ENCODE assay signal across 15 cellular contexts in genomic region chr1:187985897-187986654, GRCh38.
DNase-seq lines count a peak whose midpoint lies in the region; ATAC-seq lines count a peak whose summit lies in the region.
"Had no signal": no experiment of that assay in that cellular context is flagged by ENCODE, and none has a peak within 500 bp of the region (broad histone marks: within the 10 kb centered on the region; RNA-seq: fewer than 3 reads in every experiment).

No MANE protein-coding gene starts in this region.

- H3K9me3 Mint-ChIP-seq in activated CD4-positive, alpha-beta memory T cell treated with anti-CD3 and anti-CD28 coated beads, Interleukin-2, amount 10 ng/mL, durations not matched to agents 7 days and 5 days: peaks cover 8% of the 10 kb centered on the region

- H3K36me3 Mint-ChIP-seq in activated CD4-positive, alpha-beta memory T cell treated with anti-CD3 and anti-CD28 coated beads, Interleukin-2, amount 10 ng/mL, durations not matched to agents 7 days and 5 days (ENCODE audit: low read depth): no peaks in the 10 kb centered on the region
- H3K36me3 Mint-ChIP-seq: naive thymus-derived CD8-positive, alpha-beta T cell had no signal

- ATAC-seq in GM19324 (IDR thresholded peaks at IDR 0.05; ENCODE audit: low FRiP score, unreplicated experiment): peak; percentile 49
- ATAC-seq in HG02763 (IDR thresholded peaks at IDR 0.05; ENCODE audit: unreplicated experiment): peak; percentile 61
- ATAC-seq in HG03521 (IDR thresholded peaks at IDR 0.05; ENCODE audit: unreplicated experiment): peak; percentile 59
- ATAC-seq: naive thymus-derived CD8-positive, alpha-beta T cell had no signal

- no peak overlapping the region for H3K4me3 Mint-ChIP-seq in activated CD4-positive, alpha-beta memory T cell treated with anti-CD3 and anti-CD28 coated beads, Interleukin-2, amount 10 ng/mL, durations not matched to agents 7 days and 5 days
- H3K4me3 Mint-ChIP-seq: naive thymus-derived CD8-positive, alpha-beta T cell had no signal

- POLR2A ChIA-PET in activated CD4-positive, alpha-beta memory T cell treated with anti-CD3 and anti-CD28 coated beads, Interleukin-2, amount 10 ng/mL, durations not matched to agents 7 days and 5 days (lab: Charles Lee): no interaction called here

- H3K27me3 Mint-ChIP-seq in activated CD4-positive, alpha-beta memory T cell treated with anti-CD3 and anti-CD28 coated beads, Interleukin-2, amount 10 ng/mL, durations not matched to agents 7 days and 5 days: no peaks in the 10 kb centered on the region
- H3K27me3 Mint-ChIP-seq: naive thymus-derived CD8-positive, alpha-beta T cell had no signal

- H3K27ac Mint-ChIP-seq in activated CD4-positive, alpha-beta memory T cell treated with anti-CD3 and anti-CD28 coated beads, Interleukin-2, amount 10 ng/mL, durations not matched to agents 7 days and 5 days: no peak overlapping the region
- H3K27ac Mint-ChIP-seq: naive thymus-derived CD8-positive, alpha-beta T cell had no signal

- CTCF ChIA-PET in activated CD4-positive, alpha-beta memory T cell treated with anti-CD3 and anti-CD28 coated beads, Interleukin-2, amount 10 ng/mL, durations not matched to agents 7 days and 5 days (lab: Charles Lee): no interaction called here

- DNase-seq in renal cortical epithelial cell (ENCODE audit: low read depth) (peak; percentile 71), NOMO-1 (lab: John Stamatoyannopoulos, UW; ENCODE audit: unreplicated experiment in 2 of 2) (no peak), GOT3 (lab: John Stamatoyannopoulos, UW) (no peak), SHP77 treated with DMSO at 0.1 percent for 48 hours (lab: John Stamatoyannopoulos, UW) (no peak)
- no peak for DNase-seq in activated CD4-positive, alpha-beta memory T cell treated with anti-CD3 and anti-CD28 coated beads, Interleukin-2, amount 10 ng/mL, durations not matched to agents 7 days and 5 days
- DNase-seq: caudate nucleus; hypothalamus; naive thymus-derived CD8-positive, alpha-beta T cell; NCI-H1092 treated with DMSO at 0.1 percent for 48 hours; PC-9; stimulated activated CD4-positive, alpha-beta T cell treated with anti-CD3 and anti-CD28 coated beads, Interleukin-1b, Interleukin-23, amount 100 ng/mL, for 48 hours; testis had no signal

- H3K4me1 Mint-ChIP-seq in activated CD4-positive, alpha-beta memory T cell treated with anti-CD3 and anti-CD28 coated beads, Interleukin-2, amount 10 ng/mL, durations not matched to agents 7 days and 5 days: no peaks in the 10 kb centered on the region
- H3K4me1 Mint-ChIP-seq: naive thymus-derived CD8-positive, alpha-beta T cell had no signal
